ENCODE assay signal across 1 cellular context in genomic region chr18:42087195-42087594, GRCh38.
A peak's percentile ranks its signal among the peaks of the same experiment; 100 is the strongest.
TF ChIP-seq lines count a peak whose summit lies in the region.

No MANE protein-coding gene starts in this region.

TF ChIP-seq in GM12878, 131 proteins besides CTCF, POLR2A, EP300 and RAD21 (continued from another document):
- TF ChIP-seq USF2 (IDR thresholded peaks at IDR 0.05; ENCODE audit: borderline replicate concordance, low read depth, low read length) (no peak), ZNF592 (IDR thresholded peaks at IDR 0.05) (no peak), POU2F2 (IDR thresholded peaks at IDR 0.05; ENCODE audit: borderline replicate concordance, low read depth, low read length) (peak; percentile 46; the same call in 1 of the 3 replicates), NRF1 (conservative IDR thresholded peaks at IDR 0.05; ENCODE audit: low read depth, low read length) (no peak)
TF ChIP-seq in GM12878: peak in this region for 1.
